Comparison of ENCODE assay signal across 8 cellular contexts in genomic region chr4:77861500-77861899, GRCh38. TPM values are rescaled to one million over a fixed set of nuclear protein-coding genes. Genes with fewer than 3 reads are reported as not detected.
DNase-seq lines count a peak whose midpoint lies in the region; ATAC-seq and TF ChIP-seq lines count a peak whose summit lies in the region.

No MANE protein-coding gene starts in this region.

- H4K20me1 ChIP-seq in DOHH2 (ENCODE audit: control insufficient read depth, insufficient read depth, low read depth, low read length), result no peaks in the 10 kb centered on the region
- H4K20me1 ChIP-seq in Loucy (ENCODE audit: insufficient read depth, low read length, poor library complexity, severe bottlenecking), result no peaks in the 10 kb centered on the region

- H3K4me3 ChIP-seq in DOHH2 (ENCODE audit: low read length) (peak overlapping the region; percentile 86), Loucy (ENCODE audit: low read length, poor library complexity, severe bottlenecking) (peak overlapping the region; percentile 99), duodenal mucosa (ENCODE audit: low read depth in 1 of 2, low read length in 2 of 2) (peak overlapping the region; percentile 82 to 100)

- peaks cover 23% of the 10 kb centered on the region for H3K4me1 Mint-ChIP-seq in osteocyte (ENCODE audit: unreplicated experiment)

- H3K9ac ChIP-seq in Loucy (ENCODE audit: low read depth, low read length, poor library complexity, severe bottlenecking) (peak overlapping the region; percentile 85), duodenal mucosa (ENCODE audit: low read depth in 1 of 2, low read length in 2 of 2) (peak overlapping the region; percentile 91)

- H3K79me2 ChIP-seq in DOHH2 (ENCODE audit: control insufficient read depth, low read length) (peaks cover 37% of the 10 kb centered on the region), Loucy (ENCODE audit: insufficient read depth, low read length) (peaks cover 31% of the 10 kb centered on the region)

- H3K27me3 ChIP-seq in DOHH2 (ENCODE audit: control insufficient read depth, low read length) (no peaks in the 10 kb centered on the region), Loucy (ENCODE audit: insufficient read depth, low read length, poor library complexity, severe bottlenecking) (no peaks in the 10 kb centered on the region), duodenal mucosa (ENCODE audit: control insufficient read depth in 1 of 2, insufficient read depth in 2 of 2, low read length in 2 of 2) (no peaks in the 10 kb centered on the region)

- H3K4me1 ChIP-seq in DOHH2 (ENCODE audit: control insufficient read depth, low read length) (peaks cover 29% of the 10 kb centered on the region), Loucy (ENCODE audit: insufficient read depth, low read length, poor library complexity, severe bottlenecking) (peaks cover 24% of the 10 kb centered on the region), duodenal mucosa (ENCODE audit: control insufficient read depth in 1 of 2, insufficient read depth in 2 of 2, low read length in 2 of 2) (peaks cover 6 to 18% of the 10 kb centered on the region in 2 donors)

- H3K9me3 Mint-ChIP-seq in osteocyte (ENCODE audit: unreplicated experiment), result no peaks in the 10 kb centered on the region

- peak overlapping the region; percentile 96 for H3K4me3 Mint-ChIP-seq in osteocyte (ENCODE audit: unreplicated experiment)

- peak overlapping the region; percentile 100 for H3K27ac Mint-ChIP-seq in osteocyte (ENCODE audit: unreplicated experiment)

- intact Hi-C loops in head of caudate nucleus (cut with DNase I), result no loop called here

- H3K9me3 ChIP-seq in DOHH2 (ENCODE audit: control insufficient read depth, insufficient read depth, low read length) (no peaks in the 10 kb centered on the region), Loucy (ENCODE audit: insufficient read depth, low read depth, low read length) (no peaks in the 10 kb centered on the region), duodenal mucosa (ENCODE audit: control insufficient read depth in 1 of 2, low read length in 2 of 2) (no peaks in the 10 kb centered on the region)

- H2AFZ ChIP-seq in Loucy (ENCODE audit: low read length), result peak overlapping the region; percentile 87

- no peak for ATAC-seq in HG03520 (IDR thresholded peaks at IDR 0.05; ENCODE audit: unreplicated experiment)

- DNase-seq in osteocyte (ENCODE audit: extremely low spot score, unreplicated experiment), result no peak
- no peak for DNase-seq in NCI-H146 treated with DMSO at 0.1 percent for 48 hours (lab: John Stamatoyannopoulos, UW; ENCODE audit: unreplicated experiment)
- DNase-seq in amygdala (lab: John Stamatoyannopoulos, UW), result no peak
- DNase-seq in head of caudate nucleus, result no peak

- H3K36me3 ChIP-seq in DOHH2 (ENCODE audit: control insufficient read depth, low read length) (peaks cover 14% of the 10 kb centered on the region), Loucy (ENCODE audit: insufficient read depth, low read length) (no peaks in the 10 kb centered on the region), duodenal mucosa (ENCODE audit: control insufficient read depth in 1 of 2, insufficient read depth in 2 of 2, low read length in 2 of 2) (no peaks in the 10 kb centered on the region)

- H3K27me3 Mint-ChIP-seq in osteocyte (ENCODE audit: unreplicated experiment), result peaks cover 3% of the 10 kb centered on the region

- H3F3A ChIP-seq in DOHH2 (ENCODE audit: control insufficient read depth, insufficient read depth) (0 out of 2 replicates have a peak, but pooled peaks cover 2% of the 10 kb centered on the region), Loucy (ENCODE audit: low read depth) (peaks cover 5% of the 10 kb centered on the region; the same call in 1 of the 2 replicates)

- no peaks in the 10 kb centered on the region for H3K9me2 ChIP-seq in DOHH2 (replicated peaks; ENCODE audit: control insufficient read depth, low read length)
- H3K9me2 ChIP-seq in Loucy (replicated peaks; ENCODE audit: low read depth, low read length), result no peaks in the 10 kb centered on the region

- H3K27ac ChIP-seq in DOHH2 (ENCODE audit: low read depth, low read length), result peak overlapping the region; percentile 87
- peak overlapping the region; percentile 93 for H3K27ac ChIP-seq in duodenal mucosa (ENCODE audit: low read depth, low read length)

- TF ChIP-seq CTCF in DOHH2 (IDR thresholded peaks at IDR 0.05; ENCODE audit: low read depth, low read length, poor library complexity, severe bottlenecking) (no peak), Loucy (conservative IDR thresholded peaks at IDR 0.05; ENCODE audit: low read length) (no peak), osteocyte (IDR thresholded peaks at IDR 0.05) (no peak)

- peaks cover 4% of the 10 kb centered on the region for H3K36me3 Mint-ChIP-seq in osteocyte (ENCODE audit: unreplicated experiment)

- peak overlapping the region; percentile 79 for H3K4me2 ChIP-seq in DOHH2 (ENCODE audit: low read length)
- peak overlapping the region; percentile 86 for H3K4me2 ChIP-seq in Loucy (ENCODE audit: low read depth, low read length, poor library complexity, severe bottlenecking)

RNA-seq across cellular contexts. Expression of gene MRPL1, which starts 1.1 kb away (rescaled TPM):
- 25.5 and 28.8 TPM in 2 replicates for total RNA-seq in osteocyte

RNA-seq across cellular contexts. Expression of gene CNOT6L, which starts 42.3 kb away (rescaled TPM):
- 28.6 and 28.9 TPM in 2 replicates for total RNA-seq in osteocyte
